22 cellular contexts compared by ENCODE assay signal in genomic region chr13:73467103-73467502, GRCh38.
DNase-seq lines count a peak whose midpoint lies in the region; TF ChIP-seq lines count a peak whose summit lies in the region.
"Had no signal": no experiment of that assay in that cellular context is flagged by ENCODE, and none has a peak within 500 bp of the region (broad histone marks: within the 10 kb centered on the region; RNA-seq: fewer than 3 reads in every experiment).

No MANE protein-coding gene starts in this region.

- TF ChIP-seq CTCF in fibroblast of the aortic adventitia (IDR thresholded peaks at IDR 0.05; ENCODE audit: insufficient read depth, low read length), result no peak

- H3K4me3 ChIP-seq in adipocyte (ENCODE audit: low read length), result no peak overlapping the region
- no peak overlapping the region for H3K4me3 ChIP-seq in fibroblast of the aortic adventitia (ENCODE audit: low read depth, low read length)
- H3K4me3 ChIP-seq: GM12878, GM23338, left ventricle myocardium inferior had no signal

- no peaks in the 10 kb centered on the region for H3K4me1 ChIP-seq in adipocyte (ENCODE audit: control insufficient read depth, insufficient read depth, low read length)
- H3K4me1 ChIP-seq: left ventricle myocardium inferior had no signal

- no peaks in the 10 kb centered on the region for H3K27me3 ChIP-seq in adipocyte (replicated peaks; ENCODE audit: control insufficient read depth, insufficient read depth, low read length)
- H3K27me3 ChIP-seq: neutrophil had no signal

- DNase-seq in HT-29 (ENCODE audit: low spot score) (peak; percentile 51), adipocyte (ENCODE audit: low read depth) (peak; percentile 50), fibroblast of the aortic adventitia (ENCODE audit: low read depth) (peak; percentile 65), stromal cell of bone marrow (ENCODE audit: low read depth) (peak; percentile 1), SHP77 (lab: John Stamatoyannopoulos, UW) (no peak), SKM-1 (lab: John Stamatoyannopoulos, UW; ENCODE audit: unreplicated experiment) (no peak)
- DNase-seq in activated CD4-positive, alpha-beta T cell treated with anti-CD3 and anti-CD28 coated beads, Interleukin-2, amount 50 U/mL, for 48 hours, result no peak
- DNase-seq: activated B cell treated with CpG ODN at 0.5 μM for 24 hours; activated CD4-positive, alpha-beta memory T cell treated with anti-CD3 and anti-CD28 coated beads, Interleukin-2, amount 10 ng/mL, durations not matched to agents 7 days and 5 days; activated gamma-delta T cell treated with Interleukin-2 at 50 U/mL for 16 hours; activated T-cell treated with anti-CD3 and anti-CD28 coated beads for 4 hours; caudate nucleus; CD4-positive, alpha-beta memory T cell; DMS153; left ventricle myocardium inferior; NCI-H1092; NCI-H2081; NCI-H510A treated with DMSO at 0.1 percent for 48 hours; T-helper 9 cell had no signal

- H3K36me3 ChIP-seq in adipocyte (ENCODE audit: control insufficient read depth, insufficient read depth, low read length, severe bottlenecking), result no peaks in the 10 kb centered on the region
- H3K36me3 ChIP-seq: left ventricle myocardium inferior, neutrophil had no signal

- no peaks in the 10 kb centered on the region for H3K9me3 ChIP-seq in adipocyte (ENCODE audit: control insufficient read depth, low read length)
- H3K9me3 ChIP-seq: left ventricle myocardium inferior, neutrophil had no signal

- no peak overlapping the region for H3K9ac ChIP-seq in adipocyte (ENCODE audit: low read length)

Comparison
In these comparisons a context has a peak if more than half of its experiments do, and no peak if none do; other contexts are left out.
1. DNase-seq: peak in HT-29 (single experiment), adipocyte (single experiment), fibroblast of the aortic adventitia (single experiment) and stromal cell of bone marrow (single experiment); none in SHP77 (0 of 2), activated CD4-positive, alpha-beta T cell treated with anti-CD3 and anti-CD28 coated beads, Interleukin-2, amount 50 U/mL, for 48 hours (0 of 2) and SKM-1 (single experiment).